ENCODE assay signal across 1 cellular context in genomic region chr1:40161125-40161887, GRCh38.
TF ChIP-seq lines count a peak whose summit lies in the region.

A gene with protein sequence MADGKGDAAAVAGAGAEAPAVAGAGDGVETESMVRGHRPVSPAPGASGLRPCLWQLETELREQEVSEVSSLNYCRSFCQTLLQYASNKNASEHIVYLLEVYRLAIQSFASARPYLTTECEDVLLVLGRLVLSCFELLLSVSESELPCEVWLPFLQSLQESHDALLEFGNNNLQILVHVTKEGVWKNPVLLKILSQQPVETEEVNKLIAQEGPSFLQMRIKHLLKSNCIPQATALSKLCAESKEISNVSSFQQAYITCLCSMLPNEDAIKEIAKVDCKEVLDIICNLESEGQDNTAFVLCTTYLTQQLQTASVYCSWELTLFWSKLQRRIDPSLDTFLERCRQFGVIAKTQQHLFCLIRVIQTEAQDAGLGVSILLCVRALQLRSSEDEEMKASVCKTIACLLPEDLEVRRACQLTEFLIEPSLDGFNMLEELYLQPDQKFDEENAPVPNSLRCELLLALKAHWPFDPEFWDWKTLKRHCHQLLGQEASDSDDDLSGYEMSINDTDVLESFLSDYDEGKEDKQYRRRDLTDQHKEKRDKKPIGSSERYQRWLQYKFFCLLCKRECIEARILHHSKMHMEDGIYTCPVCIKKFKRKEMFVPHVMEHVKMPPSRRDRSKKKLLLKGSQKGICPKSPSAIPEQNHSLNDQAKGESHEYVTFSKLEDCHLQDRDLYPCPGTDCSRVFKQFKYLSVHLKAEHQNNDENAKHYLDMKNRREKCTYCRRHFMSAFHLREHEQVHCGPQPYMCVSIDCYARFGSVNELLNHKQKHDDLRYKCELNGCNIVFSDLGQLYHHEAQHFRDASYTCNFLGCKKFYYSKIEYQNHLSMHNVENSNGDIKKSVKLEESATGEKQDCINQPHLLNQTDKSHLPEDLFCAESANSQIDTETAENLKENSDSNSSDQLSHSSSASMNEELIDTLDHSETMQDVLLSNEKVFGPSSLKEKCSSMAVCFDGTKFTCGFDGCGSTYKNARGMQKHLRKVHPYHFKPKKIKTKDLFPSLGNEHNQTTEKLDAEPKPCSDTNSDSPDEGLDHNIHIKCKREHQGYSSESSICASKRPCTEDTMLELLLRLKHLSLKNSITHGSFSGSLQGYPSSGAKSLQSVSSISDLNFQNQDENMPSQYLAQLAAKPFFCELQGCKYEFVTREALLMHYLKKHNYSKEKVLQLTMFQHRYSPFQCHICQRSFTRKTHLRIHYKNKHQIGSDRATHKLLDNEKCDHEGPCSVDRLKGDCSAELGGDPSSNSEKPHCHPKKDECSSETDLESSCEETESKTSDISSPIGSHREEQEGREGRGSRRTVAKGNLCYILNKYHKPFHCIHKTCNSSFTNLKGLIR (N-terminal part only) (plus strand): TSS chr1:40161387. CDS start chr1:40161400, 13 bp downstream.

TF ChIP-seq in K562, 482 proteins besides CTCF, POLR2A, EP300 and RAD21 (continued from another document and continues in another):
- TF ChIP-seq PRDM10 (IDR thresholded peaks at IDR 0.05; ENCODE audit: partially characterized antibody) (no peak), CREB5 (CRISPR knock-in tag; IDR thresholded peaks at IDR 0.05) (no peak), ZNF511 (CRISPR knock-in tag; IDR thresholded peaks at IDR 0.05) (peak; percentile 94), L3MBTL2 (IDR thresholded peaks at IDR 0.05) (peak; percentile 46; the same call in 1 of the 2 replicates), ZNF384 (IDR thresholded peaks at IDR 0.05; ENCODE audit: low read depth, low read length) (peak; percentile 65), MYC (IDR thresholded peaks at IDR 0.05; ENCODE audit: low read depth, low read length) (peak; percentile 96), MYC (CRISPR knock-in tag; IDR thresholded peaks at IDR 0.05; ENCODE audit: borderline replicate concordance, low read depth) (peak; percentile 91; the same call in 1 of the 2 replicates), HOXB6 (CRISPR knock-in tag; IDR thresholded peaks at IDR 0.05; ENCODE audit: borderline replicate concordance) (no peak), NR4A1 (CRISPR knock-in tag; IDR thresholded peaks at IDR 0.05) (no peak), NR4A1 (tag; IDR thresholded peaks at IDR 0.05) (no peak), ZFPM2 (CRISPR knock-in tag; IDR thresholded peaks at IDR 0.05) (no peak), SRSF1 (IDR thresholded peaks at IDR 0.05; ENCODE audit: low read depth, low read length) (no peak), CHD1 (IDR thresholded peaks at IDR 0.05; ENCODE audit: low read length) (no peak), DEAF1 (CRISPR knock-in tag; IDR thresholded peaks at IDR 0.05) (no peak), SAFB2 (IDR thresholded peaks at IDR 0.05; ENCODE audit: borderline replicate concordance, low read depth, low read length, severe bottlenecking) (no peak), MEIS2 (IDR thresholded peaks at IDR 0.05; ENCODE audit: partially characterized antibody) (no peak), ZNF77 (CRISPR knock-in tag; IDR thresholded peaks at IDR 0.05) (0 out of 2 replicates have a peak, but pooled peaks have one; percentile 11), ZNF143 (CRISPR knock-in tag; IDR thresholded peaks at IDR 0.05) (no peak; the same call in 1 of the 2 replicates), NFIX (CRISPR knock-in tag; IDR thresholded peaks at IDR 0.05; ENCODE audit: low read depth) (no peak), MTA1 (IDR thresholded peaks at IDR 0.05; ENCODE audit: borderline replicate concordance) (peak; percentile 100), ARHGAP35 (IDR thresholded peaks at IDR 0.05; ENCODE audit: partially characterized antibody) (no peak), ZEB2 (IDR thresholded peaks at IDR 0.05) (no peak)
- TF ChIP-seq, protein P1, sequence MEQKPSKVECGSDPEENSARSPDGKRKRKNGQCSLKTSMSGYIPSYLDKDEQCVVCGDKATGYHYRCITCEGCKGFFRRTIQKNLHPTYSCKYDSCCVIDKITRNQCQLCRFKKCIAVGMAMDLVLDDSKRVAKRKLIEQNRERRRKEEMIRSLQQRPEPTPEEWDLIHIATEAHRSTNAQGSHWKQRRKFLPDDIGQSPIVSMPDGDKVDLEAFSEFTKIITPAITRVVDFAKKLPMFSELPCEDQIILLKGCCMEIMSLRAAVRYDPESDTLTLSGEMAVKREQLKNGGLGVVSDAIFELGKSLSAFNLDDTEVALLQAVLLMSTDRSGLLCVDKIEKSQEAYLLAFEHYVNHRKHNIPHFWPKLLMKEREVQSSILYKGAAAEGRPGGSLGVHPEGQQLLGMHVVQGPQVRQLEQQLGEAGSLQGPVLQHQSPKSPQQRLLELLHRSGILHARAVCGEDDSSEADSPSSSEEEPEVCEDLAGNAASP (IDR thresholded peaks at IDR 0.05): no peak
- TF ChIP-seq, protein P2, sequence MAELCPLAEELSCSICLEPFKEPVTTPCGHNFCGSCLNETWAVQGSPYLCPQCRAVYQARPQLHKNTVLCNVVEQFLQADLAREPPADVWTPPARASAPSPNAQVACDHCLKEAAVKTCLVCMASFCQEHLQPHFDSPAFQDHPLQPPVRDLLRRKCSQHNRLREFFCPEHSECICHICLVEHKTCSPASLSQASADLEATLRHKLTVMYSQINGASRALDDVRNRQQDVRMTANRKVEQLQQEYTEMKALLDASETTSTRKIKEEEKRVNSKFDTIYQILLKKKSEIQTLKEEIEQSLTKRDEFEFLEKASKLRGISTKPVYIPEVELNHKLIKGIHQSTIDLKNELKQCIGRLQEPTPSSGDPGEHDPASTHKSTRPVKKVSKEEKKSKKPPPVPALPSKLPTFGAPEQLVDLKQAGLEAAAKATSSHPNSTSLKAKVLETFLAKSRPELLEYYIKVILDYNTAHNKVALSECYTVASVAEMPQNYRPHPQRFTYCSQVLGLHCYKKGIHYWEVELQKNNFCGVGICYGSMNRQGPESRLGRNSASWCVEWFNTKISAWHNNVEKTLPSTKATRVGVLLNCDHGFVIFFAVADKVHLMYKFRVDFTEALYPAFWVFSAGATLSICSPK (IDR thresholded peaks at IDR 0.05; ENCODE audit: borderline replicate concordance): no peak
- TF ChIP-seq, protein P3, sequence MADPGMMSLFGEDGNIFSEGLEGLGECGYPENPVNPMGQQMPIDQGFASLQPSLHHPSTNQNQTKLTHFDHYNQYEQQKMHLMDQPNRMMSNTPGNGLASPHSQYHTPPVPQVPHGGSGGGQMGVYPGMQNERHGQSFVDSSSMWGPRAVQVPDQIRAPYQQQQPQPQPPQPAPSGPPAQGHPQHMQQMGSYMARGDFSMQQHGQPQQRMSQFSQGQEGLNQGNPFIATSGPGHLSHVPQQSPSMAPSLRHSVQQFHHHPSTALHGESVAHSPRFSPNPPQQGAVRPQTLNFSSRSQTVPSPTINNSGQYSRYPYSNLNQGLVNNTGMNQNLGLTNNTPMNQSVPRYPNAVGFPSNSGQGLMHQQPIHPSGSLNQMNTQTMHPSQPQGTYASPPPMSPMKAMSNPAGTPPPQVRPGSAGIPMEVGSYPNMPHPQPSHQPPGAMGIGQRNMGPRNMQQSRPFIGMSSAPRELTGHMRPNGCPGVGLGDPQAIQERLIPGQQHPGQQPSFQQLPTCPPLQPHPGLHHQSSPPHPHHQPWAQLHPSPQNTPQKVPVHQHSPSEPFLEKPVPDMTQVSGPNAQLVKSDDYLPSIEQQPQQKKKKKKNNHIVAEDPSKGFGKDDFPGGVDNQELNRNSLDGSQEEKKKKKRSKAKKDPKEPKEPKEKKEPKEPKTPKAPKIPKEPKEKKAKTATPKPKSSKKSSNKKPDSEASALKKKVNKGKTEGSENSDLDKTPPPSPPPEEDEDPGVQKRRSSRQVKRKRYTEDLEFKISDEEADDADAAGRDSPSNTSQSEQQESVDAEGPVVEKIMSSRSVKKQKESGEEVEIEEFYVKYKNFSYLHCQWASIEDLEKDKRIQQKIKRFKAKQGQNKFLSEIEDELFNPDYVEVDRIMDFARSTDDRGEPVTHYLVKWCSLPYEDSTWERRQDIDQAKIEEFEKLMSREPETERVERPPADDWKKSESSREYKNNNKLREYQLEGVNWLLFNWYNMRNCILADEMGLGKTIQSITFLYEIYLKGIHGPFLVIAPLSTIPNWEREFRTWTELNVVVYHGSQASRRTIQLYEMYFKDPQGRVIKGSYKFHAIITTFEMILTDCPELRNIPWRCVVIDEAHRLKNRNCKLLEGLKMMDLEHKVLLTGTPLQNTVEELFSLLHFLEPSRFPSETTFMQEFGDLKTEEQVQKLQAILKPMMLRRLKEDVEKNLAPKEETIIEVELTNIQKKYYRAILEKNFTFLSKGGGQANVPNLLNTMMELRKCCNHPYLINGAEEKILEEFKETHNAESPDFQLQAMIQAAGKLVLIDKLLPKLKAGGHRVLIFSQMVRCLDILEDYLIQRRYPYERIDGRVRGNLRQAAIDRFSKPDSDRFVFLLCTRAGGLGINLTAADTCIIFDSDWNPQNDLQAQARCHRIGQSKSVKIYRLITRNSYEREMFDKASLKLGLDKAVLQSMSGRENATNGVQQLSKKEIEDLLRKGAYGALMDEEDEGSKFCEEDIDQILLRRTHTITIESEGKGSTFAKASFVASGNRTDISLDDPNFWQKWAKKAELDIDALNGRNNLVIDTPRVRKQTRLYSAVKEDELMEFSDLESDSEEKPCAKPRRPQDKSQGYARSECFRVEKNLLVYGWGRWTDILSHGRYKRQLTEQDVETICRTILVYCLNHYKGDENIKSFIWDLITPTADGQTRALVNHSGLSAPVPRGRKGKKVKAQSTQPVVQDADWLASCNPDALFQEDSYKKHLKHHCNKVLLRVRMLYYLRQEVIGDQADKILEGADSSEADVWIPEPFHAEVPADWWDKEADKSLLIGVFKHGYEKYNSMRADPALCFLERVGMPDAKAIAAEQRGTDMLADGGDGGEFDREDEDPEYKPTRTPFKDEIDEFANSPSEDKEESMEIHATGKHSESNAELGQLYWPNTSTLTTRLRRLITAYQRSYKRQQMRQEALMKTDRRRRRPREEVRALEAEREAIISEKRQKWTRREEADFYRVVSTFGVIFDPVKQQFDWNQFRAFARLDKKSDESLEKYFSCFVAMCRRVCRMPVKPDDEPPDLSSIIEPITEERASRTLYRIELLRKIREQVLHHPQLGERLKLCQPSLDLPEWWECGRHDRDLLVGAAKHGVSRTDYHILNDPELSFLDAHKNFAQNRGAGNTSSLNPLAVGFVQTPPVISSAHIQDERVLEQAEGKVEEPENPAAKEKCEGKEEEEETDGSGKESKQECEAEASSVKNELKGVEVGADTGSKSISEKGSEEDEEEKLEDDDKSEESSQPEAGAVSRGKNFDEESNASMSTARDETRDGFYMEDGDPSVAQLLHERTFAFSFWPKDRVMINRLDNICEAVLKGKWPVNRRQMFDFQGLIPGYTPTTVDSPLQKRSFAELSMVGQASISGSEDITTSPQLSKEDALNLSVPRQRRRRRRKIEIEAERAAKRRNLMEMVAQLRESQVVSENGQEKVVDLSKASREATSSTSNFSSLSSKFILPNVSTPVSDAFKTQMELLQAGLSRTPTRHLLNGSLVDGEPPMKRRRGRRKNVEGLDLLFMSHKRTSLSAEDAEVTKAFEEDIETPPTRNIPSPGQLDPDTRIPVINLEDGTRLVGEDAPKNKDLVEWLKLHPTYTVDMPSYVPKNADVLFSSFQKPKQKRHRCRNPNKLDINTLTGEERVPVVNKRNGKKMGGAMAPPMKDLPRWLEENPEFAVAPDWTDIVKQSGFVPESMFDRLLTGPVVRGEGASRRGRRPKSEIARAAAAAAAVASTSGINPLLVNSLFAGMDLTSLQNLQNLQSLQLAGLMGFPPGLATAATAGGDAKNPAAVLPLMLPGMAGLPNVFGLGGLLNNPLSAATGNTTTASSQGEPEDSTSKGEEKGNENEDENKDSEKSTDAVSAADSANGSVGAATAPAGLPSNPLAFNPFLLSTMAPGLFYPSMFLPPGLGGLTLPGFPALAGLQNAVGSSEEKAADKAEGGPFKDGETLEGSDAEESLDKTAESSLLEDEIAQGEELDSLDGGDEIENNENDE (IDR thresholded peaks at IDR 0.05; ENCODE audit: low read depth, low read length): no peak
